Comparison of ENCODE assay signal across 8 cellular contexts in genomic region chr10:119030421-119031250, GRCh38. TPM values are rescaled to one million over a fixed set of nuclear protein-coding genes. Genes with fewer than 3 reads are reported as not detected.
DNase-seq lines count a peak whose midpoint lies in the region; ATAC-seq and TF ChIP-seq lines count a peak whose summit lies in the region.

No MANE protein-coding gene starts in this region.

- H3K27me3 ChIP-seq in tibial artery, result no peaks in the 10 kb centered on the region

- H3K9me3 ChIP-seq in tibial artery, result no peaks in the 10 kb centered on the region

- DNase-seq in AG10803 (ENCODE audit: low read depth), result peak; percentile 34
- DNase-seq in NCI-H510A (lab: John Stamatoyannopoulos, UW), result peak; percentile 50
- peak; percentile 71 for DNase-seq in activated CD4-positive, alpha-beta memory T cell treated with anti-CD3 and anti-CD28 coated beads for 36 hours
- DNase-seq in epithelial cell of esophagus (ENCODE audit: low read depth), result peak; percentile 62
- DNase-seq in natural killer cell, result peak; percentile 27
- peak in 1 of 2 donors; percentile 68 for DNase-seq in tibial artery

- POLR2A ChIA-PET in activated CD4-positive, alpha-beta memory T cell treated with anti-CD3 and anti-CD28 coated beads for 36 hours (lab: Charles Lee), result interaction anchor here (1.1 to 1.5 kb wide), 3 partner anchors 22 to 276 kb away, joined by 3 to 5 read pairs (median 3); partner anchors contain the start of gene CACUL1

- H3K36me3 Mint-ChIP-seq in activated CD4-positive, alpha-beta memory T cell treated with anti-CD3 and anti-CD28 coated beads for 36 hours, result peaks cover 20% of the 10 kb centered on the region
- peaks cover 8% of the 10 kb centered on the region for H3K36me3 Mint-ChIP-seq in natural killer cell

- peaks cover 20 to 30% (median 23%) of the 10 kb centered on the region in 3 donors for H3K36me3 ChIP-seq in tibial artery

- no peaks in the 10 kb centered on the region for H3K9me3 Mint-ChIP-seq in activated CD4-positive, alpha-beta memory T cell treated with anti-CD3 and anti-CD28 coated beads for 36 hours
- H3K9me3 Mint-ChIP-seq in natural killer cell, result no peaks in the 10 kb centered on the region

- peak overlapping the region; percentile 29 for H3K27ac Mint-ChIP-seq in activated CD4-positive, alpha-beta memory T cell treated with anti-CD3 and anti-CD28 coated beads for 36 hours
- no peak overlapping the region for H3K27ac Mint-ChIP-seq in natural killer cell

- CTCF ChIA-PET in activated CD4-positive, alpha-beta memory T cell treated with anti-CD3 and anti-CD28 coated beads for 36 hours (lab: Charles Lee), result interaction anchor here (1.1 kb wide), 1 partner anchor 10 kb away, joined by 4 read pairs; no protein-coding TSS in a partner anchor

- peaks cover 15% of the 10 kb centered on the region for H3K4me1 Mint-ChIP-seq in activated CD4-positive, alpha-beta memory T cell treated with anti-CD3 and anti-CD28 coated beads for 36 hours (ENCODE audit: low read depth)
- H3K4me1 Mint-ChIP-seq in natural killer cell, result peaks cover 5 to 18% of the 10 kb centered on the region in 2 donors

- ATAC-seq in GM18511 (IDR thresholded peaks at IDR 0.05; ENCODE audit: unreplicated experiment) (peak; percentile 59), HG02970 (IDR thresholded peaks at IDR 0.05; ENCODE audit: low FRiP score, unreplicated experiment) (peak; percentile 37), natural killer cell (peak; percentile 41 to 52 (median 42))

- no peak overlapping the region for H3K27ac ChIP-seq in tibial artery

- peaks cover 0 to 35% (median 24%) of the 10 kb centered on the region in 4 donors for H3K4me1 ChIP-seq in tibial artery

- peak overlapping the region; percentile 54 for H3K4me3 ChIP-seq in AG10803 (ENCODE audit: low read length)
- peak overlapping the region; percentile 34 for H3K4me3 ChIP-seq in epithelial cell of esophagus (ENCODE audit: low read length)
- H3K4me3 ChIP-seq in tibial artery, result peak overlapping the region; percentile 57 to 78

- peak overlapping the region; percentile 59 for H3K4me3 Mint-ChIP-seq in activated CD4-positive, alpha-beta memory T cell treated with anti-CD3 and anti-CD28 coated beads for 36 hours
- peak overlapping the region; percentile 85 for H3K4me3 Mint-ChIP-seq in natural killer cell

- intact Hi-C loops in activated CD4-positive, alpha-beta memory T cell treated with anti-CD3 and anti-CD28 coated beads for 36 hours (cut with micrococcal nuclease), result loop anchor here (1.0 kb wide), 2 partner anchors 9 to 49 kb away; no protein-coding TSS in a partner anchor
- intact Hi-C loops in natural killer cell (cut with micrococcal nuclease) (no loop called here), tibial artery (cut with DNase I; ENCODE audit: low total_unique reads) (no loop called here)

- no peak for TF ChIP-seq CTCF in AG10803 (conservative IDR thresholded peaks at IDR 0.05; ENCODE audit: low read length)
- TF ChIP-seq CTCF in epithelial cell of esophagus (IDR thresholded peaks at IDR 0.05; ENCODE audit: insufficient read depth, low read depth, low read length, missing control alignments), result no peak
- TF ChIP-seq CTCF in natural killer cell (IDR thresholded peaks at IDR 0.05), result no peak
- no peak for TF ChIP-seq CTCF in tibial artery (IDR thresholded peaks at IDR 0.05)

- H3K27me3 Mint-ChIP-seq in activated CD4-positive, alpha-beta memory T cell treated with anti-CD3 and anti-CD28 coated beads for 36 hours, result no peaks in the 10 kb centered on the region
- no peaks in the 10 kb centered on the region for H3K27me3 Mint-ChIP-seq in natural killer cell (ENCODE audit: low read depth in 2 of 2)

RNA-seq across cellular contexts. Expression of gene NANOS1, which starts 1.1 kb away (rescaled TPM):
- under 1 TPM; 0.15 to 0.31 TPM for total RNA-seq in activated CD4-positive, alpha-beta memory T cell treated with anti-CD3 and anti-CD28 coated beads for 36 hours
- under 1 TPM in 1 of 3 donors, not detected in 2; 0.09 TPM for total RNA-seq in natural killer cell

RNA-seq across cellular contexts. Expression of gene EIF3A, which starts 50.0 kb away (rescaled TPM):
- total RNA-seq in activated CD4-positive, alpha-beta memory T cell treated with anti-CD3 and anti-CD28 coated beads for 36 hours, result 100 to 1,000 TPM; 143 to 148 TPM
- total RNA-seq in natural killer cell, result 100 to 1,000 TPM; 102 to 115 (median 110) TPM
